Comparison of ENCODE assay signal across 8 cellular contexts in genomic region chr15:94324117-94324826, GRCh38.
A peak's percentile ranks its signal among the peaks of the same experiment; 100 is the strongest.
DNase-seq lines count a peak whose midpoint lies in the region; ATAC-seq and TF ChIP-seq lines count a peak whose summit lies in the region.

No MANE protein-coding gene starts in this region.

- H3K4me1 ChIP-seq in HAP-1 (no peaks in the 10 kb centered on the region), left ventricle myocardium inferior (no peaks in the 10 kb centered on the region)

- TF ChIP-seq CTCF in GM12872 (IDR thresholded peaks at IDR 0.05; ENCODE audit: insufficient read depth, low read depth, low read length) (peak; percentile 86), left ventricle myocardium inferior (IDR thresholded peaks at IDR 0.05; ENCODE audit: borderline replicate concordance) (peak; percentile 96)

- H3K4me1 Mint-ChIP-seq in activated naive CD8-positive, alpha-beta T cell treated with anti-CD3 and anti-CD28 coated beads for 36 hours: peaks cover 4% of the 10 kb centered on the region

- no peaks in the 10 kb centered on the region for H3K27me3 Mint-ChIP-seq in activated naive CD8-positive, alpha-beta T cell treated with anti-CD3 and anti-CD28 coated beads for 36 hours

- no peaks in the 10 kb centered on the region for H3K9me3 ChIP-seq in HAP-1
- H3K9me3 ChIP-seq in MG63: no peaks in the 10 kb centered on the region
- no peaks in the 10 kb centered on the region for H3K9me3 ChIP-seq in SK-N-MC (ENCODE audit: low read depth, low read length)
- H3K9me3 ChIP-seq in left ventricle myocardium inferior (replicated peaks): no peaks in the 10 kb centered on the region

- H3K27ac Mint-ChIP-seq in activated naive CD8-positive, alpha-beta T cell treated with anti-CD3 and anti-CD28 coated beads for 36 hours: peak overlapping the region; percentile 7

- no peaks in the 10 kb centered on the region for H3K9me3 Mint-ChIP-seq in activated naive CD8-positive, alpha-beta T cell treated with anti-CD3 and anti-CD28 coated beads for 36 hours

- no peaks in the 10 kb centered on the region for H3K36me3 ChIP-seq in HAP-1 (replicated peaks)
- H3K36me3 ChIP-seq in MG63: no peaks in the 10 kb centered on the region
- H3K36me3 ChIP-seq in SK-N-MC (ENCODE audit: insufficient read depth, low read length): no peaks in the 10 kb centered on the region
- H3K36me3 ChIP-seq in left ventricle myocardium inferior: no peaks in the 10 kb centered on the region

- peak; percentile 43 to 53 for DNase-seq in HAP-1 (ENCODE audit: low spot score in 2 of 2)
- DNase-seq in MG63: peak; percentile 39
- peak; percentile 30 for DNase-seq in SK-N-MC (ENCODE audit: low read depth, low spot score)
- peak; percentile 37 for DNase-seq in activated naive CD8-positive, alpha-beta T cell treated with anti-CD3 and anti-CD28 coated beads for 36 hours
- DNase-seq in left ventricle myocardium inferior: no peak
- peak; percentile 66 for DNase-seq in sciatic nerve (ENCODE audit: low spot score)
- DNase-seq in islet precursor cell: no peak

- H3K27me3 ChIP-seq in HAP-1 (ENCODE audit: low read depth) (no peaks in the 10 kb centered on the region), MG63 (no peaks in the 10 kb centered on the region), left ventricle myocardium inferior (ENCODE audit: low read depth) (peaks cover 3% of the 10 kb centered on the region)

- peaks cover 9% of the 10 kb centered on the region for H3K36me3 Mint-ChIP-seq in activated naive CD8-positive, alpha-beta T cell treated with anti-CD3 and anti-CD28 coated beads for 36 hours

- H3K9ac ChIP-seq in SK-N-MC (ENCODE audit: insufficient read length): no peak overlapping the region

- no peak overlapping the region for H3K4me3 Mint-ChIP-seq in activated naive CD8-positive, alpha-beta T cell treated with anti-CD3 and anti-CD28 coated beads for 36 hours

- ATAC-seq in sciatic nerve: peak; percentile 92

- in situ Hi-C loops in HAP-1 (cut with MboI; ENCODE audit: low sequenced_read_pairs): no loop called here

- intact Hi-C loops in left ventricle myocardium inferior (cut with micrococcal nuclease): loop anchor here (5.0 to 10.0 kb wide), 2 partner anchors 162 to 1289 kb away; no protein-coding TSS in a partner anchor
- intact Hi-C loops in sciatic nerve (cut with DNase I): loop anchor here (5.0 kb wide), 1 partner anchor 157 kb away; no protein-coding TSS in a partner anchor

- no peak overlapping the region for H3K27ac ChIP-seq in SK-N-MC
- H3K27ac ChIP-seq in left ventricle myocardium inferior (replicated peaks): no peak overlapping the region

- H3K4me3 ChIP-seq in HAP-1 (no peak overlapping the region), MG63 (no peak overlapping the region), SK-N-MC (no peak overlapping the region), left ventricle myocardium inferior (no peak overlapping the region)

Comparison
In these comparisons a context has a peak if more than half of its experiments do, and no peak if none do; other contexts are left out.
1. DNase-seq: peak in HAP-1 (2 of 2), MG63 (single experiment), SK-N-MC (single experiment), activated naive CD8-positive, alpha-beta T cell treated with anti-CD3 and anti-CD28 coated beads for 36 hours (single experiment) and sciatic nerve (single experiment); none in left ventricle myocardium inferior (single experiment) and islet precursor cell (single experiment).